22 cellular contexts compared by ENCODE assay signal in the genomic region with DNA sequence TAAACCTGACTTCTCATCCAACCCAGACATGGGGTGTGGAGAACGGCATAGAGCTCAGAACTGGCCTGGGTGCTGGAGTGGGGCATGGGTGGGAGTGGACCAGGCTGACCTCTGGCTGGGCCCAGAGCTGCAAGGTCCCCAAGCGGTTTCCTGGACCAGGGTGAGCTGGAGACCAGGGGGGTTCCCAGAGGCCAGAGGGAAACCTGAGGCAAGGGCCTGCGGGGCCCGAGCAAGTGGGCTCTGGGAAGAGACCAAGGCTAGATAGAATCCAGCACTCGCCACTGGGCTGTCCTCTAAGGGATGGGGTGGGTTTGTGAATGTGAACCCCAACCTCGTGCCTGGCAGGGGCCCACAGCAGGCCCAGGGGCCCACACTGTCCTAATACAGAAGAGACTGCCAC. TPM values are rescaled to one million over a fixed set of nuclear protein-coding genes. Genes with fewer than 3 reads are reported as not detected.
"Had no signal": no experiment of that assay in that cellular context is flagged by ENCODE, and none has a peak within 500 bp of the region (broad histone marks: within the 10 kb centered on the region; RNA-seq: fewer than 3 reads in every experiment).

No MANE protein-coding gene starts in this region.

- H3K4me3 ChIP-seq: esophagus squamous epithelium, tibial nerve had no signal

- DNase-seq: activated CD4-positive, alpha-beta T cell treated with anti-CD3 and anti-CD28 coated beads for 36 hours; activated CD4-positive, CD25-positive, alpha-beta regulatory T cell; activated CD8-positive, alpha-beta memory T cell treated with anti-CD3 and anti-CD28 coated beads for 24 hours; activated gamma-delta T cell; activated naive CD4-positive, alpha-beta T cell treated with anti-CD3 and anti-CD28 coated beads, Interleukin-2, amount 10 ng/mL, durations not matched to agents 7 days and 5 days; activated naive CD8-positive, alpha-beta T cell treated with anti-CD3 and anti-CD28 coated beads, Interleukin-2, amount 50 U/mL, for 24 hours; activated T-cell treated with anti-CD3 and anti-CD28 coated beads, Interleukin-2, amount 50 U/mL, for 24 hours; amygdala; central memory CD4-positive, alpha-beta T cell; dermis blood vessel endothelial cell; effector CD4-positive, alpha-beta T cell; esophagus squamous epithelium; foreskin melanocyte; left colon; midbrain; naive thymus-derived CD8-positive, alpha-beta T cell; nucleus accumbens; stimulated activated CD4-positive, alpha-beta T cell treated with anti-CD3 and anti-CD28 coated beads, Interleukin-4, amount 100 ng/mL, for 4 hours; stimulated activated CD8-positive, alpha-beta memory T cell treated with anti-CD3 and anti-CD28 coated beads, Interleukin-4, amount 100 ng/mL, for 48 hours; stimulated activated naive B cell treated with anti-CD40 and anti-IgM and Interleukin-4, amounts not matched to agents 10 μg/mL and 1 μg/mL and 100 μg/mL, for 72 hours had no signal

- H3K27ac ChIP-seq: esophagus squamous epithelium, tibial nerve had no signal

- H3K36me3 ChIP-seq: esophagus squamous epithelium, tibial nerve had no signal

- H3K27me3 ChIP-seq: esophagus squamous epithelium, tibial nerve had no signal

- ATAC-seq: activated CD4-positive, alpha-beta T cell treated with anti-CD3 and anti-CD28 coated beads for 36 hours; activated naive CD8-positive, alpha-beta T cell treated with anti-CD3 and anti-CD28 coated beads, Interleukin-2, amount 50 U/mL, for 24 hours; left colon; naive thymus-derived CD8-positive, alpha-beta T cell; right cardiac atrium; stimulated activated naive B cell treated with anti-CD40 and anti-IgM and Interleukin-4, amounts not matched to agents 10 μg/mL and 1 μg/mL and 100 μg/mL, for 72 hours had no signal

- H3K4me1 ChIP-seq: esophagus squamous epithelium, tibial nerve had no signal

RNA-seq across cellular contexts. Expression of gene RET, which starts 39.4 kb away (rescaled TPM):
- total RNA-seq: naive thymus-derived CD8-positive, alpha-beta T cell had no signal
- polyA plus RNA-seq: naive thymus-derived CD8-positive, alpha-beta T cell had no signal
